ENCODE assay signal across 8 cellular contexts in the genomic region with DNA sequence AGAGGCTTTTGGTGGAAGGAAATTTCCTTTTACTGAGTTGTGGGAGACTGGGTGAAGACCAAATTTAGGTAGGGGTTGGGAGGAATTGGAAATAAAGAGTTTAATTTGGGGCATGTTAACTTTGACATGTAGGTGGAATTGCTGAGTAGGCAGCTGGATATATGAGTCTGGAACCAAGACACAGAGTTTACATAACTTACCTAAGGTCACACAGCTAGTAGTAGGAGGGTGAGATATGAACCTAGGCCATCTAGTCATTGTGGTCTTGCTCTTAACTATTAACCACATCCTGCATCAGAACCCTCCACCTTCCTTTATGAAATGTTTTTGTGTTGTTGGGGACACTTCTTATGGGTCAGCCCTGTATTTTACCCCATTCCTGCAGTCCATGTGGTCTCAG.
DNase-seq lines count a peak whose midpoint lies in the region; ATAC-seq and TF ChIP-seq lines count a peak whose summit lies in the region.

No MANE protein-coding gene starts in this region.

- no peak for TF ChIP-seq EP300 in transverse colon (IDR thresholded peaks at IDR 0.05; ENCODE audit: low read depth)

- ATAC-seq in GM19043 (IDR thresholded peaks at IDR 0.05; ENCODE audit: low read depth, unreplicated experiment) (peak; percentile 73), HG02623 (IDR thresholded peaks at IDR 0.05; ENCODE audit: unreplicated experiment) (peak; percentile 51), HG03432 (IDR thresholded peaks at IDR 0.05; ENCODE audit: unreplicated experiment) (peak; percentile 77)

- intact Hi-C loops in transverse colon (cut with DNase I; ENCODE audit: low total_unique reads), result no loop called here

- TF ChIP-seq POLR2A in transverse colon (IDR thresholded peaks at IDR 0.05), result no peak

- no peaks in the 10 kb centered on the region for H3K27me3 ChIP-seq in transverse colon

- no peaks in the 10 kb centered on the region for H3K4me1 ChIP-seq in transverse colon

- DNase-seq in GM12865 (ENCODE audit: low read depth) (peak; percentile 45), cortex of kidney (lab: John Stamatoyannopoulos, UW) (no peak), transverse colon (no peak), NCI-H446 treated with DMSO at 0.1 percent for 48 hours (lab: John Stamatoyannopoulos, UW) (no peak), COR-L47 (lab: John Stamatoyannopoulos, UW) (no peak)

- H3K27ac ChIP-seq in transverse colon, result no peak overlapping the region

- H3K36me3 ChIP-seq in transverse colon, result no peaks in the 10 kb centered on the region

- TF ChIP-seq CTCF in GM12865 (IDR thresholded peaks at IDR 0.05; ENCODE audit: insufficient read depth, low read depth, low read length, missing control alignments) (no peak), transverse colon (IDR thresholded peaks at IDR 0.05) (no peak)

- H3K4me3 ChIP-seq in GM12865 (ENCODE audit: low read depth, low read length) (no peak overlapping the region), transverse colon (no peak overlapping the region)

- in situ Hi-C loops in transverse colon (cut with MboI; ENCODE audit: low pct_ligation_motif_present in 1 of 4, low pct_unique_long_range_greater_than_20kb in 1 of 4, low sequenced_read_pairs in 3 of 4), result no loop called here

- no peaks in the 10 kb centered on the region for H3K9me3 ChIP-seq in transverse colon
